In genomic region chr11:75795276-75796090, GRCh38 we compare ENCODE assay signal across 25 cellular contexts. TPM values are rescaled to one million over a fixed set of nuclear protein-coding genes. Genes with fewer than 3 reads are reported as not detected.
DNase-seq lines count a peak whose midpoint lies in the region; ATAC-seq and TF ChIP-seq lines count a peak whose summit lies in the region.
"Had no signal": no experiment of that assay in that cellular context is flagged by ENCODE, and none has a peak within 500 bp of the region (broad histone marks: within the 10 kb centered on the region; RNA-seq: fewer than 3 reads in every experiment).

No MANE protein-coding gene starts in this region.

- ATAC-seq in left cardiac atrium (no peak), aorta (ENCODE audit: low FRiP score) (no peak), GM19351 (IDR thresholded peaks at IDR 0.05; ENCODE audit: unreplicated experiment) (no peak)
- ATAC-seq in central memory CD8-positive, alpha-beta T cell (replicated peaks; ENCODE audit: extremely low read depth, poor library complexity, severe bottlenecking): no peak

- H3K9me3 Mint-ChIP-seq in central memory CD8-positive, alpha-beta T cell: no peaks in the 10 kb centered on the region
- H3K9me3 Mint-ChIP-seq in neural crest cell (no peaks in the 10 kb centered on the region), mesothelial cell of epicardium (no peaks in the 10 kb centered on the region)
- H3K9me3 Mint-ChIP-seq: H9 had no signal

- intact Hi-C loops in left ventricle myocardium inferior (cut with micrococcal nuclease) (no loop called here), left cardiac atrium (cut with DNase I) (loop anchor here in 1 of 2 donors (10.0 kb wide), 1 partner anchor 519 kb away; no protein-coding TSS in a partner anchor), aorta (cut with DNase I) (no loop called here)

- H3K4me3 ChIP-seq in left ventricle myocardium inferior (no peak overlapping the region), aorta (ENCODE audit: low read length in 2 of 2) (no peak overlapping the region)
- H3K4me3 ChIP-seq: smooth muscle cell had no signal

- no peak overlapping the region for H3K4me3 Mint-ChIP-seq in central memory CD8-positive, alpha-beta T cell
- H3K4me3 Mint-ChIP-seq in neural crest cell (no peak overlapping the region), mesothelial cell of epicardium (no peak overlapping the region)
- H3K4me3 Mint-ChIP-seq: H9 had no signal

- no peaks in the 10 kb centered on the region for H3K36me3 ChIP-seq in left ventricle myocardium inferior
- H3K36me3 ChIP-seq in aorta (ENCODE audit: control insufficient read depth in 1 of 2, insufficient read depth in 2 of 2, low read length in 1 of 2): no peaks in the 10 kb centered on the region
- H3K36me3 ChIP-seq: BE2C, brain microvascular endothelial cell had no signal

- WGBS in aorta, 2 donors: 69 to 70% methylated on average over 4 of the region's 4 CpGs

- H3K9me3 ChIP-seq in left ventricle myocardium inferior (replicated peaks) (no peaks in the 10 kb centered on the region), aorta (ENCODE audit: control insufficient read depth, low read length) (no peaks in the 10 kb centered on the region)
- H3K9me3 ChIP-seq: BE2C, neutrophil had no signal

- peak overlapping the region; percentile 15 for H3K27ac Mint-ChIP-seq in central memory CD8-positive, alpha-beta T cell (ENCODE audit: low read depth)
- peak overlapping the region; percentile 88 for H3K27ac Mint-ChIP-seq in neural crest cell (ENCODE audit: unreplicated experiment)
- H3K27ac Mint-ChIP-seq in mesothelial cell of epicardium: no peak overlapping the region

- H3K4me1 ChIP-seq in left ventricle myocardium inferior: peaks cover 31% of the 10 kb centered on the region
- no peaks in the 10 kb centered on the region for H3K4me1 ChIP-seq in aorta (ENCODE audit: control insufficient read depth in 1 of 2, insufficient read depth in 2 of 2, low read length in 2 of 2)
- H3K4me1 ChIP-seq: BE2C had no signal

- TF ChIP-seq CTCF in left ventricle myocardium inferior (IDR thresholded peaks at IDR 0.05; ENCODE audit: borderline replicate concordance): no peak
- no peak for TF ChIP-seq CTCF in neural crest cell (conservative IDR thresholded peaks at IDR 0.05)
- no peak for TF ChIP-seq CTCF in mesothelial cell of epicardium (IDR thresholded peaks at IDR 0.05; ENCODE audit: unreplicated experiment)

- H3K4me1 Mint-ChIP-seq in central memory CD8-positive, alpha-beta T cell: no peaks in the 10 kb centered on the region
- H3K4me1 Mint-ChIP-seq in neural crest cell (peaks cover under 1% of the 10 kb centered on the region), mesothelial cell of epicardium (peaks cover 5% of the 10 kb centered on the region)

- H3K36me3 Mint-ChIP-seq in central memory CD8-positive, alpha-beta T cell (ENCODE audit: insufficient read depth): no peaks in the 10 kb centered on the region
- H3K36me3 Mint-ChIP-seq in neural crest cell (ENCODE audit: low read depth) (no peaks in the 10 kb centered on the region), mesothelial cell of epicardium (no peaks in the 10 kb centered on the region)

- DNase-seq in left ventricle myocardium inferior (no peak), left cardiac atrium (no peak), neural crest cell (ENCODE audit: low read depth, low spot score) (no peak), aorta (peak; percentile 12 to 41), NCI-H2081 (lab: John Stamatoyannopoulos, UW) (no peak), mesothelial cell of epicardium (ENCODE audit: low spot score in 2 of 2, unreplicated experiment in 2 of 2) (no peak)
- no peak for DNase-seq in central memory CD8-positive, alpha-beta T cell (ENCODE audit: low spot score in 2 of 2)
- DNase-seq: activated CD8-positive, alpha-beta memory T cell treated with anti-CD3 and anti-CD28 coated beads for 24 hours; activated effector memory CD4-positive, alpha-beta T cell treated with anti-CD3 and anti-CD28 coated beads, Interleukin-2, amount 50 U/mL, for 16 hours; BE2C; brain microvascular endothelial cell; effector memory CD4-positive, alpha-beta T cell; erythroblast; GF-D8; H9; mesenchymal stem cell; NCI-H1092 treated with DMSO at 0.1 percent for 48 hours; NCI-H2029; NCI-H345; NCI-H774; T-helper 2 cell; trophoblast cell had no signal

- no peaks in the 10 kb centered on the region for H3K27me3 Mint-ChIP-seq in central memory CD8-positive, alpha-beta T cell
- H3K27me3 Mint-ChIP-seq in neural crest cell (ENCODE audit: low read depth): no peaks in the 10 kb centered on the region
- no peaks in the 10 kb centered on the region for H3K27me3 Mint-ChIP-seq in mesothelial cell of epicardium (ENCODE audit: low read depth)

- H3K27me3 ChIP-seq in left ventricle myocardium inferior (ENCODE audit: low read depth): no peaks in the 10 kb centered on the region
- no peaks in the 10 kb centered on the region for H3K27me3 ChIP-seq in aorta (ENCODE audit: control insufficient read depth in 1 of 2, insufficient read depth in 2 of 2, low read length in 1 of 2)
- H3K27me3 ChIP-seq: BE2C, brain microvascular endothelial cell, neutrophil had no signal

- H3K27ac ChIP-seq in left ventricle myocardium inferior (replicated peaks): peak overlapping the region; percentile 63
- no peak overlapping the region for H3K27ac ChIP-seq in aorta (ENCODE audit: low read depth in 1 of 2, low read length in 2 of 2)
- H3K27ac ChIP-seq: brain microvascular endothelial cell, neutrophil had no signal

RNA-seq across cellular contexts. Expression of gene UVRAG, which starts 19.5 kb away (rescaled TPM):
- total RNA-seq in left ventricle myocardium inferior (11.4 TPM), left cardiac atrium (10 to 100 TPM; 13.9 to 17.7 TPM), neural crest cell (24.1 and 29.0 TPM in 2 replicates), aorta (10 to 100 TPM; 27.0 to 47.0 TPM), mesothelial cell of epicardium (27.3 to 27.6 TPM (median 27.4 TPM) in 3 replicates)
- polyA plus RNA-seq in aorta: 10 to 100 TPM in 1 of 2 donors, 1 to 10 TPM in 1; 7.9 to 13.3 TPM

RNA-seq across cellular contexts. Expression of gene DGAT2, which starts 26.9 kb away (rescaled TPM):
- total RNA-seq in left ventricle myocardium inferior: 6.9 TPM
- 100 to 1,000 TPM in 1 of 2 donors, 10 to 100 TPM in 1; 81.2 to 131 TPM for total RNA-seq in left cardiac atrium
- total RNA-seq in neural crest cell: 0.93 and 1.1 TPM in 2 replicates
- 1 to 10 TPM; 2.3 to 4.4 TPM for total RNA-seq in aorta
- polyA plus RNA-seq in aorta: under 1 TPM; 0.41 to 0.63 TPM
- total RNA-seq in mesothelial cell of epicardium: 1.3 TPM in 3 replicates

Comparison
In these comparisons a context has a peak if more than half of its experiments do, and no peak if none do; other contexts are left out.
1. RNA of gene DGAT2, which starts 26.9 kb away (total RNA-seq): 81.2 to 131 TPM in left cardiac atrium; 6.9 TPM in left ventricle myocardium inferior (single experiment), 2.3 to 4.4 TPM in aorta, 1.3 TPM in mesothelial cell of epicardium and 0.93 to 1.1 TPM in neural crest cell; every median in the first group is over 10 times any median in the second.
2. DNase-seq: peak in aorta (2 of 2); none in left ventricle myocardium inferior (single experiment), left cardiac atrium (single experiment), central memory CD8-positive, alpha-beta T cell (0 of 2), neural crest cell (single experiment), NCI-H2081 (0 of 2) and mesothelial cell of epicardium (0 of 2).